In the genomic region with DNA sequence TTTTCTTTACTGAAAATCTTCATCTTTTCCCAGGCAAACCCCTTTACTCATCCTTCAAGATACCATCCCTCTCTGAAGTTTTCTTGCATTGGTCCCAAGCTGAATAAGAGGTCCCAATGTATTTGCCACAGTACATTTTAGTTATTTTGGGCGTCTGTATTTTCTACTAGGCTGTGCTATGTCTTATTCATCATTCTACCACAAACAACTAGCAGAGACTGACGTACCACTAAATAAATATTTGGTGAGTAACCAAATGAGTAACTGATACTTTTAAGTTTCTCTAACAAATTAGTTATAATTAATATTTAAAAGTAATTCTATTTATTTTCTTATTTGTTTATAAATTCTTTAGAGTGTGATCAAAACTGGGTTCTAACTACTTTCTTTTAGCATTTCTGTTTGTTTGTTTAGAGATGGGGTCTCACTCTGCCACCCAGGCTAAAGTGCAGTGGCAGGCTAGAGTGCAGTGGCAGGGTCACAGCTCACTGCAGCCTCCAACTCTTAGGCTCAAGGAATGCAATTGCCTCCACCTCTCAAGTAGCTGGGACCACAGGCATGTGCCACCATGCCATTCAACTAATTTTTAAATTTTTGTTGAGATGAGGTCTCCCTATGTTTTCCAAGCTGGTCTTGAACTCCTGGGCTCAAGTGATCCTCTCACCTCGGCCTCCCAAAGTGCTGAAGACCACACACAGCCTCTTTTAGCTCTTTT, we compare ENCODE assay signal across 30 cellular contexts.
"Had no signal": no experiment of that assay in that cellular context is flagged by ENCODE, and none has a peak within 500 bp of the region (broad histone marks: within the 10 kb centered on the region; RNA-seq: fewer than 3 reads in every experiment).

No MANE protein-coding gene starts in this region.

- H3K27me3 ChIP-seq: colonic mucosa, ovary, right lobe of liver, uterus had no signal

- DNase-seq: activated CD4-positive, alpha-beta T cell treated with anti-CD3 and anti-CD28 coated beads for 1 hour; activated CD4-positive, alpha-beta T cell treated with anti-CD3 and anti-CD28 coated beads, Interleukin-2, amount 50 U/mL, for 1 hour; activated CD8-positive, alpha-beta T cell treated with anti-CD3 and anti-CD28 coated beads for 36 hours; activated naive CD8-positive, alpha-beta T cell treated with anti-CD3 and anti-CD28 coated beads, Interleukin-2, amount 50 U/mL, for 24 hours; activated T-cell treated with anti-CD3 and anti-CD28 coated beads, Interleukin-2, amount 50 U/mL, for 48 hours; cerebellar nuclear complex; colonic mucosa; effector CD8-positive, alpha-beta T cell; head of caudate nucleus; hypothalamus; immature natural killer cell; kidney; left colon; mammary epithelial cell; naive thymus-derived CD4-positive, alpha-beta T cell; ovary; right lobe of liver; stimulated activated CD4-positive, alpha-beta T cell treated with anti-CD3 and anti-CD28 coated beads, Interleukin-12 subunit alpha, Interleukin-12 subunit beta, amount 100 ng/mL, for 4 hours; stimulated activated CD4-positive, alpha-beta T cell treated with anti-CD3 and anti-CD28 coated beads, Interleukin-4, amount 100 ng/mL, for 1 hour; stimulated activated naive CD8-positive, alpha-beta T cell treated with anti-CD3 and anti-CD28 coated beads, Interleukin-15, amount 100 ng/mL, for 72 hours; substantia nigra; T1000; uterus had no signal

- H3K36me3 ChIP-seq: colonic mucosa, ovary, uterus had no signal

- H3K27me3 Mint-ChIP-seq: activated CD8-positive, alpha-beta T cell treated with anti-CD3 and anti-CD28 coated beads for 36 hours; activated naive CD4-positive, alpha-beta T cell treated with anti-CD3 and anti-CD28 coated beads, Interleukin-2, amount 50 U/mL, for 24 hours; activated naive CD8-positive, alpha-beta T cell treated with anti-CD3 and anti-CD28 coated beads, Interleukin-2, amount 50 U/mL, for 24 hours; naive thymus-derived CD4-positive, alpha-beta T cell; progenitor cell of endocrine pancreas; stimulated activated naive CD8-positive, alpha-beta T cell treated with anti-CD3 and anti-CD28 coated beads, Interleukin-15, amount 100 ng/mL, for 72 hours; type B pancreatic cell had no signal

- H3K9me3 ChIP-seq: colonic mucosa, ovary, right lobe of liver, uterus had no signal

- H3K4me3 Mint-ChIP-seq: activated CD8-positive, alpha-beta T cell treated with anti-CD3 and anti-CD28 coated beads for 36 hours; activated naive CD4-positive, alpha-beta T cell treated with anti-CD3 and anti-CD28 coated beads, Interleukin-2, amount 50 U/mL, for 24 hours; activated naive CD8-positive, alpha-beta T cell treated with anti-CD3 and anti-CD28 coated beads, Interleukin-2, amount 50 U/mL, for 24 hours; immature natural killer cell; mesothelial cell of epicardium; naive thymus-derived CD4-positive, alpha-beta T cell; stimulated activated naive CD8-positive, alpha-beta T cell treated with anti-CD3 and anti-CD28 coated beads, Interleukin-15, amount 100 ng/mL, for 72 hours; type B pancreatic cell had no signal

- H3K9me3 Mint-ChIP-seq: activated CD8-positive, alpha-beta T cell treated with anti-CD3 and anti-CD28 coated beads for 36 hours; activated naive CD4-positive, alpha-beta T cell treated with anti-CD3 and anti-CD28 coated beads, Interleukin-2, amount 50 U/mL, for 24 hours; activated naive CD8-positive, alpha-beta T cell treated with anti-CD3 and anti-CD28 coated beads, Interleukin-2, amount 50 U/mL, for 24 hours; activated T-helper 2 cell treated with anti-CD3 and anti-CD28 coated beads, Interferon-gamma antibody, Interleukin-2, Interleukin-4, amounts not matched to agents 10 μg/mL and 5 μg/mL and 100 μg/mL, durations not matched to agents 14 hours and 24 hours and 36 hours; immature natural killer cell; mesothelial cell of epicardium; naive thymus-derived CD4-positive, alpha-beta T cell; stimulated activated naive CD8-positive, alpha-beta T cell treated with anti-CD3 and anti-CD28 coated beads, Interleukin-15, amount 100 ng/mL, for 72 hours; type B pancreatic cell had no signal

- H3K4me3 ChIP-seq: colonic mucosa, ovary, right lobe of liver, skin epidermis, uterus had no signal

- H3K27ac Mint-ChIP-seq: activated CD8-positive, alpha-beta T cell treated with anti-CD3 and anti-CD28 coated beads for 36 hours; activated naive CD4-positive, alpha-beta T cell treated with anti-CD3 and anti-CD28 coated beads, Interleukin-2, amount 50 U/mL, for 24 hours; activated naive CD8-positive, alpha-beta T cell treated with anti-CD3 and anti-CD28 coated beads, Interleukin-2, amount 50 U/mL, for 24 hours; activated T-helper 2 cell treated with anti-CD3 and anti-CD28 coated beads, Interferon-gamma antibody, Interleukin-2, Interleukin-4, amounts not matched to agents 10 μg/mL and 5 μg/mL and 100 μg/mL, durations not matched to agents 14 hours and 24 hours and 36 hours; immature natural killer cell; mesothelial cell of epicardium; progenitor cell of endocrine pancreas; stimulated activated naive CD8-positive, alpha-beta T cell treated with anti-CD3 and anti-CD28 coated beads, Interleukin-15, amount 100 ng/mL, for 72 hours; type B pancreatic cell had no signal

- FAIRE-seq: endometrium, kidney had no signal

- H3K4me1 Mint-ChIP-seq: activated naive CD4-positive, alpha-beta T cell treated with anti-CD3 and anti-CD28 coated beads, Interleukin-2, amount 50 U/mL, for 24 hours; activated naive CD8-positive, alpha-beta T cell treated with anti-CD3 and anti-CD28 coated beads, Interleukin-2, amount 50 U/mL, for 24 hours; immature natural killer cell; stimulated activated naive CD8-positive, alpha-beta T cell treated with anti-CD3 and anti-CD28 coated beads, Interleukin-15, amount 100 ng/mL, for 72 hours had no signal

- ATAC-seq: activated CD8-positive, alpha-beta T cell treated with anti-CD3 and anti-CD28 coated beads for 36 hours; activated naive CD8-positive, alpha-beta T cell treated with anti-CD3 and anti-CD28 coated beads, Interleukin-2, amount 50 U/mL, for 24 hours; left colon; naive thymus-derived CD4-positive, alpha-beta T cell; right lobe of liver; stimulated activated naive CD8-positive, alpha-beta T cell treated with anti-CD3 and anti-CD28 coated beads, Interleukin-15, amount 100 ng/mL, for 72 hours had no signal

- H3K27ac ChIP-seq: colonic mucosa, ovary, right lobe of liver, skin epidermis, uterus had no signal

- H3K4me1 ChIP-seq: colonic mucosa, right lobe of liver, uterus had no signal
